ENCODE assay signal across 21 cellular contexts in the genomic region with DNA sequence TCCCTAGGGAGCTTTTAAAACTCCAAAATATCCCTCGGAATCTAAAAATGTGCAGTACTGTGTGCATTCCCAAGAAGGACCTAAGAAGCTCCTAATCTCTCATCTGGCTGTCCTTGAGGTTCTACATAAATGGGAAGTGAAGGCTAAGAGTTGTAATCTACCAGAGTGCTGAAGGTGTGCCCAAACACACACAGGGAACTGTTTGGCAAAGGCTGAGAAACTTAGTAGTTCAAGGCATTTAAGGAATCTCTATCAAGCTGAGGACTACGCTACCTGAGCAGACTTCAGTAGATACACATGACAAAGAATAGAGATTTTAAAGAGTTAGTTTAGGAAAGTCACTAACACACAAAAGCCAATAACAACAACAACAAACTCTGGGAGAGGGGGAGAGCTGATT.
"Had no signal": no experiment of that assay in that cellular context is flagged by ENCODE, and none has a peak within 500 bp of the region (broad histone marks: within the 10 kb centered on the region; RNA-seq: fewer than 3 reads in every experiment).

No MANE protein-coding gene starts in this region.

- H3K27me3 ChIP-seq: dorsolateral prefrontal cortex, esophagus squamous epithelium, neutrophil, right atrium auricular region, suprapubic skin, upper lobe of left lung had no signal

- H3K36me3 ChIP-seq: esophagus squamous epithelium, neutrophil, right atrium auricular region, suprapubic skin, upper lobe of left lung had no signal

- DNase-seq: activated CD4-positive, alpha-beta memory T cell treated with anti-CD3 and anti-CD28 coated beads for 36 hours; activated CD8-positive, alpha-beta memory T cell treated with anti-CD3 and anti-CD28 coated beads, Interleukin-2, amount 10 ng/mL, durations not matched to agents 7 days and 5 days; activated naive CD4-positive, alpha-beta T cell treated with anti-CD3 and anti-CD28 coated beads, Interleukin-2, amount 50 U/mL, for 16 hours; activated T-cell treated with anti-CD3 and anti-CD28 coated beads, Interleukin-2, amount 50 U/mL, for 1 hour; dorsolateral prefrontal cortex; esophagus squamous epithelium; glutamatergic neuron; hypothalamus; naive thymus-derived CD4-positive, alpha-beta T cell; posterior cingulate gyrus; stimulated activated CD4-positive, alpha-beta T cell treated with anti-CD3 and anti-CD28 coated beads, Interleukin-15, amount 100 ng/mL, for 24 hours; stimulated activated CD4-positive, alpha-beta T cell treated with anti-CD3 and anti-CD28 coated beads, Interleukin-4, amount 100 ng/mL, for 1 hour; stimulated activated naive CD4-positive, alpha-beta T cell; T-helper 9 cell; upper lobe of left lung had no signal

- H3K4me1 Mint-ChIP-seq: activated CD8-positive, alpha-beta memory T cell treated with anti-CD3 and anti-CD28 coated beads, Interleukin-2, amount 10 ng/mL, durations not matched to agents 7 days and 5 days had no signal

- H3K9me3 ChIP-seq: esophagus squamous epithelium, neutrophil, right atrium auricular region, suprapubic skin, upper lobe of left lung had no signal

- H3K4me1 ChIP-seq: right atrium auricular region, suprapubic skin had no signal

- H3K36me3 Mint-ChIP-seq: activated CD4-positive, alpha-beta memory T cell treated with anti-CD3 and anti-CD28 coated beads for 36 hours; activated CD8-positive, alpha-beta memory T cell treated with anti-CD3 and anti-CD28 coated beads, Interleukin-2, amount 10 ng/mL, durations not matched to agents 7 days and 5 days had no signal

- H3K9me3 Mint-ChIP-seq: activated CD4-positive, alpha-beta memory T cell treated with anti-CD3 and anti-CD28 coated beads for 36 hours had no signal

- ATAC-seq: activated CD8-positive, alpha-beta memory T cell treated with anti-CD3 and anti-CD28 coated beads, Interleukin-2, amount 10 ng/mL, durations not matched to agents 7 days and 5 days; naive thymus-derived CD4-positive, alpha-beta T cell had no signal

- H3K4me3 Mint-ChIP-seq: activated CD4-positive, alpha-beta memory T cell treated with anti-CD3 and anti-CD28 coated beads for 36 hours; activated CD8-positive, alpha-beta memory T cell treated with anti-CD3 and anti-CD28 coated beads, Interleukin-2, amount 10 ng/mL, durations not matched to agents 7 days and 5 days; naive thymus-derived CD4-positive, alpha-beta T cell had no signal

- H3K27ac Mint-ChIP-seq: activated CD4-positive, alpha-beta memory T cell treated with anti-CD3 and anti-CD28 coated beads for 36 hours; activated CD8-positive, alpha-beta memory T cell treated with anti-CD3 and anti-CD28 coated beads, Interleukin-2, amount 10 ng/mL, durations not matched to agents 7 days and 5 days had no signal

- H3K4me3 ChIP-seq: dorsolateral prefrontal cortex, esophagus squamous epithelium, lung, right atrium auricular region, skin epidermis, suprapubic skin, upper lobe of left lung had no signal

- H3K27ac ChIP-seq: neutrophil, right atrium auricular region, suprapubic skin, VCaP had no signal
